ENCODE assay signal across 1 cellular context in genomic region chr6:10747251-10747972, GRCh38.
TF ChIP-seq lines count a peak whose summit lies in the region.

Gene TMEM14B, plus strand, starts transcription at chr6:10747805. Its CDS starts 1,441 bp downstream, at chr6:10749246.

TF ChIP-seq in HepG2, 621 proteins besides CTCF, POLR2A, EP300 and RAD21 (continued from another document and continues in another):
- TF ChIP-seq ZSCAN5A (CRISPR knock-in tag; IDR thresholded peaks at IDR 0.05; ENCODE audit: borderline replicate concordance) (peak; percentile 83; the same call in 1 of the 2 replicates), MYPOP (CRISPR knock-in tag; IDR thresholded peaks at IDR 0.05) (peak; percentile 99), TEF (CRISPR knock-in tag; IDR thresholded peaks at IDR 0.05) (peak; percentile 63; the same call in 1 of the 2 replicates), KLF13 (CRISPR knock-in tag; IDR thresholded peaks at IDR 0.05) (peak; percentile 79; the same call in 1 of the 2 replicates), PRMT3 (CRISPR knock-in tag; IDR thresholded peaks at IDR 0.05; ENCODE audit: borderline replicate concordance, low read depth) (no peak), ZNF773 (CRISPR knock-in tag; IDR thresholded peaks at IDR 0.05; ENCODE audit: borderline replicate concordance) (no peak; the same call in 1 of the 2 replicates), SOX6 (IDR thresholded peaks at IDR 0.05) (no peak), SOX6 (CRISPR knock-in tag; IDR thresholded peaks at IDR 0.05) (peak; percentile 88), MBD4 (IDR thresholded peaks at IDR 0.05; ENCODE audit: borderline replicate concordance, low read length) (no peak), PTBP1 (IDR thresholded peaks at IDR 0.05; ENCODE audit: low read depth, low read length, poor library complexity, severe bottlenecking) (peak; percentile 85), AHDC1 (CRISPR knock-in tag; IDR thresholded peaks at IDR 0.05; ENCODE audit: borderline replicate concordance) (peak; percentile 82; the same call in 1 of the 2 replicates), ZNF383 (CRISPR knock-in tag; IDR thresholded peaks at IDR 0.05; ENCODE audit: borderline replicate concordance) (no peak), SIX1 (CRISPR knock-in tag; IDR thresholded peaks at IDR 0.05; ENCODE audit: borderline replicate concordance) (peak; percentile 47; the same call in 1 of the 2 replicates), ZSCAN25 (CRISPR knock-in tag; IDR thresholded peaks at IDR 0.05) (no peak), CHD4 (IDR thresholded peaks at IDR 0.05; ENCODE audit: borderline replicate concordance, low read length) (no peak), KLF6 (CRISPR knock-in tag; IDR thresholded peaks at IDR 0.05) (peak; percentile 91), GPN1 (CRISPR knock-in tag; IDR thresholded peaks at IDR 0.05; ENCODE audit: borderline replicate concordance) (no peak), ARNTL (CRISPR knock-in tag; IDR thresholded peaks at IDR 0.05) (peak; percentile 84), ZSCAN21 (CRISPR knock-in tag; IDR thresholded peaks at IDR 0.05; ENCODE audit: borderline replicate concordance) (peak; percentile 94; the same call in 1 of the 2 replicates), ZMAT3 (CRISPR knock-in tag; conservative IDR thresholded peaks at IDR 0.05) (peak; percentile 73), TEAD3 (CRISPR knock-in tag; optimal IDR thresholded peaks at IDR 0.05; ENCODE audit: borderline replicate concordance) (peak; percentile 80), EZH2 (conservative IDR thresholded peaks at IDR 0.05; ENCODE audit: low read depth, low read length) (no peak), CEBPZ (IDR thresholded peaks at IDR 0.05; ENCODE audit: low read length) (no peak), POLR2G (IDR thresholded peaks at IDR 0.05; ENCODE audit: low read depth, low read length) (peak; percentile 97), MAZ (IDR thresholded peaks at IDR 0.05; ENCODE audit: borderline replicate concordance, low read depth, low read length) (peak; percentile 96), MAZ (CRISPR knock-in tag; IDR thresholded peaks at IDR 0.05; ENCODE audit: low read depth) (peak; percentile 94), RCOR2 (CRISPR knock-in tag; IDR thresholded peaks at IDR 0.05) (no peak; the same call in none of the 2 replicates), BHLHE40 (IDR thresholded peaks at IDR 0.05; ENCODE audit: low read length) (peak; percentile 84), MXD3 (CRISPR knock-in tag; IDR thresholded peaks at IDR 0.05) (peak; percentile 88; the same call in 1 of the 2 replicates), FOXP1 (IDR thresholded peaks at IDR 0.05) (no peak), FOXP1 (CRISPR knock-in tag; IDR thresholded peaks at IDR 0.05) (peak; percentile 37; the same call in 1 of the 2 replicates), ZMYM3 (CRISPR knock-in tag; IDR thresholded peaks at IDR 0.05) (peak; percentile 84; the same call in 1 of the 2 replicates), FOXO1 (CRISPR knock-in tag; IDR thresholded peaks at IDR 0.05) (peak; percentile 41; the same call in 1 of the 2 replicates), POGK (CRISPR knock-in tag; conservative IDR thresholded peaks at IDR 0.05) (peak; percentile 96), ZBTB3 (CRISPR knock-in tag; IDR thresholded peaks at IDR 0.05; ENCODE audit: borderline replicate concordance, low read depth) (0 out of 2 replicates have a peak, but pooled peaks have one; percentile 30), TBX3 (IDR thresholded peaks at IDR 0.05; ENCODE audit: borderline replicate concordance) (0 out of 2 replicates have a peak, but pooled peaks have one; percentile 10), ZFP90 (CRISPR knock-in tag; IDR thresholded peaks at IDR 0.05; ENCODE audit: borderline replicate concordance) (peak; percentile 39; the same call in 1 of the 2 replicates), ZFP41 (CRISPR knock-in tag; IDR thresholded peaks at IDR 0.05; ENCODE audit: borderline replicate concordance) (no peak), SNAPC4 (CRISPR knock-in tag; IDR thresholded peaks at IDR 0.05) (peak; percentile 97), POLR2AphosphoS5 (IDR thresholded peaks at IDR 0.05; ENCODE audit: low read depth, low read length) (peak; percentile 97), ZFYVE20 (CRISPR knock-in tag; IDR thresholded peaks at IDR 0.05; ENCODE audit: borderline replicate concordance, low read depth) (no peak), SIN3B (IDR thresholded peaks at IDR 0.05; ENCODE audit: low read length) (peak; percentile 12; the same call in 1 of the 2 replicates), RFX3 (CRISPR knock-in tag; IDR thresholded peaks at IDR 0.05) (0 out of 2 replicates have a peak, but pooled peaks have one; percentile 22), ZNF562 (CRISPR knock-in tag; IDR thresholded peaks at IDR 0.05; ENCODE audit: borderline replicate concordance) (no peak)
